In genomic region chr1:45750298-45751038, GRCh38 we compare ENCODE assay signal across 8 cellular contexts. TPM values are rescaled to one million over a fixed set of nuclear protein-coding genes. Genes with fewer than 3 reads are reported as not detected.
A peak's percentile ranks its signal among the peaks of the same experiment; 100 is the strongest.
DNase-seq lines count a peak whose midpoint lies in the region; ATAC-seq and TF ChIP-seq lines count a peak whose summit lies in the region.

Gene IPP, minus strand, starts transcription at chr1:45750653. Its CDS starts 4,242 bp downstream, at chr1:45746411.

- peak within 1 kb of the TSS; percentile 99 for H3K4me3 Mint-ChIP-seq in Calu3 (ENCODE audit: low read depth, unreplicated experiment)
- peak within 1 kb of the TSS; percentile 88 for H3K4me3 Mint-ChIP-seq in activated CD8-positive, alpha-beta memory T cell treated with anti-CD3 and anti-CD28 coated beads, Interleukin-2, amount 10 ng/mL, durations not matched to agents 7 days and 5 days

- CTCF ChIA-PET in Calu3 (lab: Charles Lee), result interaction anchor here (0.5 kb wide), 1 partner anchor 13 kb away, joined by 3 read pairs; no protein-coding TSS in a partner anchor
- CTCF ChIA-PET in activated CD8-positive, alpha-beta memory T cell treated with anti-CD3 and anti-CD28 coated beads, Interleukin-2, amount 10 ng/mL, durations not matched to agents 7 days and 5 days (lab: Charles Lee), result interaction anchor here (0.6 to 1.7 kb wide), 4 partner anchors 61 to 80 kb away, joined by 3 to 6 read pairs (median 4); partner anchors contain the start of gene GPBP1L1

- H3K36me3 ChIP-seq in HUES48 (ENCODE audit: control insufficient read depth, insufficient read depth, low read length), result no peaks in the 10 kb centered on the region
- no peaks in the 10 kb centered on the region for H3K36me3 ChIP-seq in NT2/D1 (ENCODE audit: insufficient read depth, insufficient read length, low read length)
- no peaks in the 10 kb centered on the region for H3K36me3 ChIP-seq in endocrine pancreas (ENCODE audit: control insufficient read depth, insufficient read depth, low read length)

- H3K27ac Mint-ChIP-seq in Calu3 (ENCODE audit: unreplicated experiment), result peak within 1 kb of the TSS; percentile 100
- H3K27ac Mint-ChIP-seq in activated CD8-positive, alpha-beta memory T cell treated with anti-CD3 and anti-CD28 coated beads, Interleukin-2, amount 10 ng/mL, durations not matched to agents 7 days and 5 days, result peak within 1 kb of the TSS; percentile 91

- no peak for TF ChIP-seq CTCF in Calu3 (IDR thresholded peaks at IDR 0.05; ENCODE audit: unreplicated experiment)

- peaks cover 7% of the 10 kb centered on the region for H3K9me3 Mint-ChIP-seq in Calu3 (ENCODE audit: low read depth, unreplicated experiment)
- peaks cover 7% of the 10 kb centered on the region for H3K9me3 Mint-ChIP-seq in activated CD8-positive, alpha-beta memory T cell treated with anti-CD3 and anti-CD28 coated beads, Interleukin-2, amount 10 ng/mL, durations not matched to agents 7 days and 5 days (ENCODE audit: low read depth)

- peak; percentile 90 for ATAC-seq in GM21381 (IDR thresholded peaks at IDR 0.05; ENCODE audit: unreplicated experiment)
- ATAC-seq in activated CD8-positive, alpha-beta memory T cell treated with anti-CD3 and anti-CD28 coated beads, Interleukin-2, amount 10 ng/mL, durations not matched to agents 7 days and 5 days, result peak; percentile 99

- H3K27ac ChIP-seq in HUES48 (ENCODE audit: low read depth, low read length), result peak within 1 kb of the TSS; percentile 96

- DNase-seq in Calu3 (peak; percentile 95), NT2/D1 (ENCODE audit: low read depth, low spot score) (peak; percentile 96), mesenteric fat pad (ENCODE audit: low spot score) (peak; percentile 100)
- DNase-seq in activated CD8-positive, alpha-beta memory T cell treated with anti-CD3 and anti-CD28 coated beads, Interleukin-2, amount 10 ng/mL, durations not matched to agents 7 days and 5 days, result peak; percentile 98
- peak; percentile 83 for DNase-seq in stimulated activated CD8-positive, alpha-beta memory T cell treated with anti-CD3 and anti-CD28 coated beads, Interleukin-15, amount 100 ng/mL, for 24 hours (ENCODE audit: low read depth)

- no peaks in the 10 kb centered on the region for H3K27me3 ChIP-seq in HUES48 (ENCODE audit: control insufficient read depth, insufficient read depth, low read length)
- no peaks in the 10 kb centered on the region for H3K27me3 ChIP-seq in NT2/D1 (ENCODE audit: insufficient read depth, insufficient read length)
- H3K27me3 ChIP-seq in endocrine pancreas (ENCODE audit: control insufficient read depth, insufficient read depth, low read length), result no peaks in the 10 kb centered on the region

- peak within 1 kb of the TSS; percentile 67 for H3K9ac ChIP-seq in HUES48 (ENCODE audit: low read depth, low read length)
- peak within 1 kb of the TSS; percentile 84 for H3K9ac ChIP-seq in NT2/D1 (ENCODE audit: insufficient read length, low read depth)
- peak within 1 kb of the TSS; percentile 97 for H3K9ac ChIP-seq in endocrine pancreas (ENCODE audit: control insufficient read depth, insufficient read depth, low read length)

- intact Hi-C loops in Calu3 (cut with micrococcal nuclease; ENCODE audit: unreplicated experiment), result no loop called here

- peaks cover 5% of the 10 kb centered on the region for H3K27me3 Mint-ChIP-seq in Calu3 (ENCODE audit: unreplicated experiment)
- no peaks in the 10 kb centered on the region for H3K27me3 Mint-ChIP-seq in activated CD8-positive, alpha-beta memory T cell treated with anti-CD3 and anti-CD28 coated beads, Interleukin-2, amount 10 ng/mL, durations not matched to agents 7 days and 5 days

- H3K36me3 Mint-ChIP-seq in Calu3 (ENCODE audit: insufficient read depth, unreplicated experiment), result peaks cover 18% of the 10 kb centered on the region
- H3K36me3 Mint-ChIP-seq in activated CD8-positive, alpha-beta memory T cell treated with anti-CD3 and anti-CD28 coated beads, Interleukin-2, amount 10 ng/mL, durations not matched to agents 7 days and 5 days, result peaks cover 8% of the 10 kb centered on the region

- H3K4me1 ChIP-seq in HUES48 (ENCODE audit: control insufficient read depth, insufficient read depth, low read length), result peaks cover 3% of the 10 kb centered on the region; the same call in 1 of the 2 replicates
- H3K4me1 ChIP-seq in NT2/D1 (ENCODE audit: insufficient read depth, insufficient read length), result peaks cover 2% of the 10 kb centered on the region
- no peaks in the 10 kb centered on the region for H3K4me1 ChIP-seq in endocrine pancreas (ENCODE audit: control insufficient read depth, insufficient read depth, low read length)

- H3K9me3 ChIP-seq in HUES48 (ENCODE audit: control insufficient read depth, insufficient read depth, low read length), result peaks cover 23% of the 10 kb centered on the region
- H3K9me3 ChIP-seq in NT2/D1 (ENCODE audit: insufficient read depth, low read length), result peaks cover 22% of the 10 kb centered on the region
- no peaks in the 10 kb centered on the region for H3K9me3 ChIP-seq in endocrine pancreas (ENCODE audit: control insufficient read depth, low read length)

- peaks cover 6% of the 10 kb centered on the region for H3K4me1 Mint-ChIP-seq in Calu3 (ENCODE audit: low read depth, unreplicated experiment)
- H3K4me1 Mint-ChIP-seq in activated CD8-positive, alpha-beta memory T cell treated with anti-CD3 and anti-CD28 coated beads, Interleukin-2, amount 10 ng/mL, durations not matched to agents 7 days and 5 days, result peaks cover 28% of the 10 kb centered on the region

- H3K4me3 ChIP-seq in HUES48 (ENCODE audit: low read depth, low read length) (peak within 1 kb of the TSS; percentile 77), NT2/D1 (ENCODE audit: insufficient read length, low read depth) (peak within 1 kb of the TSS; percentile 59), endocrine pancreas (ENCODE audit: control insufficient read depth, insufficient read depth, low read length) (peak within 1 kb of the TSS; percentile 85)

- BruUV-seq in Calu3 (replicated peaks; lab: Mats Ljungman, UMichigan), result no TSS peak

RNA-seq across cellular contexts. Expression of gene IPP, which starts in this region (rescaled TPM):
- total RNA-seq in Calu3 (2022), result 11.6 and 12.3 TPM in 2 replicates
- 10 to 100 TPM; 10.8 to 12.3 TPM for total RNA-seq in activated CD8-positive, alpha-beta memory T cell treated with anti-CD3 and anti-CD28 coated beads, Interleukin-2, amount 10 ng/mL, durations not matched to agents 7 days and 5 days
- total RNA-seq in mesenteric fat pad, result 11.9 TPM

Comparison
In these comparisons a context has a peak if more than half of its experiments do, and no peak if none do; other contexts are left out.
1. Peak in every context shown above with its lines: DNase-seq, ATAC-seq, H3K4me3 ChIP-seq and H3K27ac ChIP-seq.